ENCODE assay signal across 24 cellular contexts in the genomic region with DNA sequence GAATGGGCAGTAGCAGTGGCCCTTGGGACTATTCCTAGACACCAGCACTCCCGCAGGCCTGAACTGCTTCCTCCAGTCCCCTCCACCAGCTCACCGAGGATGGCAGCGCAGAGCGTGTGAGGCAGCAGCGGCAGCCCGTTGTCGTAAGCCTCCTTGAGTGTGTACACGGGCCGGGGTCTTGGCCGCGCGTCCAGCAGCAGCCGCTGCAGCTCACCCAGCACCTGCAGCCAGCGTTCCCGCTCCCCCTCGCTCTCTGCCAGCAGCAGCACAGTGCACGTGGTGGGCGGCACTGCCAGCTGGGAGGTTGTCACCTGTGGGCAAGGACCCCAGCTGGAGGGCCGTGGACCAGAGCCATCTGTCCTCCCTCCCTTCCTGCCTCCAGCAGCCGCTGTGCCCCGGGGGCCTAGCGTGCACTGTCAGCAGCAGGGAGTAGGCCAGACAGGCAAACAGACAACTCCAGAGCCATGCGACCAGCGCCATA. TPM values are rescaled to one million over a fixed set of nuclear protein-coding genes. Genes with fewer than 3 reads are reported as not detected.
DNase-seq lines count a peak whose midpoint lies in the region; ATAC-seq and TF ChIP-seq lines count a peak whose summit lies in the region.
"Had no signal": no experiment of that assay in that cellular context is flagged by ENCODE, and none has a peak within 500 bp of the region (broad histone marks: within the 10 kb centered on the region; RNA-seq: fewer than 3 reads in every experiment).

No MANE protein-coding gene starts in this region.

- no peak overlapping the region for H3K4me2 ChIP-seq in osteoblast (ENCODE audit: insufficient read depth, low read length)
- H3K4me2 ChIP-seq: A549 had no signal

- H3K4me1 ChIP-seq in BE2C (no peaks in the 10 kb centered on the region), osteoblast (ENCODE audit: insufficient read depth, low read length) (no peaks in the 10 kb centered on the region)

- DNase-seq in BE2C (peak; percentile 68), NCI-H1092 (lab: John Stamatoyannopoulos, UW) (peak; percentile 52), SHP77 (lab: John Stamatoyannopoulos, UW) (peak; percentile 70 to 74), osteoblast (ENCODE audit: insufficient read length, low spot score, missing footprints) (peak; percentile 80), HuH-7.5 (ENCODE audit: low spot score) (no peak), NCI-H2196 treated with DMSO at 0.1 percent for 48 hours (lab: John Stamatoyannopoulos, UW; ENCODE audit: unreplicated experiment) (no peak)
- DNase-seq: Calu3; CD4-positive, alpha-beta T cell; DMS153; H9; HFFc6; KBM-7; NCI-H1105; NCI-H187; NCI-H226; NCI-H510A treated with DMSO at 0.1 percent for 48 hours; NCI-H82; SW 1271; T-helper 17 cell had no signal

- H2AFZ ChIP-seq in osteoblast (ENCODE audit: low read length) = no peak overlapping the region

- H3K9me3 ChIP-seq in BE2C (no peaks in the 10 kb centered on the region), osteoblast (ENCODE audit: low read depth, low read length) (no peaks in the 10 kb centered on the region)
- H3K9me3 ChIP-seq: A549 had no signal

- H3K79me2 ChIP-seq in osteoblast (ENCODE audit: insufficient read depth, low read length) = no peaks in the 10 kb centered on the region

- no peak overlapping the region for H3K4me3 ChIP-seq in BE2C (ENCODE audit: low read depth, low read length)
- no peak overlapping the region for H3K4me3 ChIP-seq in osteoblast (ENCODE audit: insufficient read depth, low read length)
- H3K4me3 ChIP-seq: A549 had no signal

- no peak overlapping the region for H3K27ac ChIP-seq in osteoblast (ENCODE audit: low read depth, low read length)
- H3K27ac ChIP-seq: A549, HL-60 had no signal

- no peak for ATAC-seq in HG03159 (IDR thresholded peaks at IDR 0.05; ENCODE audit: unreplicated experiment)
- ATAC-seq: A549, HepG2, Panc1, T-helper 17 cell had no signal

- H4K20me1 ChIP-seq in osteoblast (ENCODE audit: insufficient read depth, low read length) = no peaks in the 10 kb centered on the region

- H3K36me3 ChIP-seq in BE2C (no peaks in the 10 kb centered on the region), osteoblast (ENCODE audit: insufficient read depth, low read length) (no peaks in the 10 kb centered on the region)

- no peak for TF ChIP-seq CTCF in BE2C (IDR thresholded peaks at IDR 0.05; ENCODE audit: low read depth, low read length)
- no peak for TF ChIP-seq CTCF in osteoblast (IDR thresholded peaks at IDR 0.05; ENCODE audit: extremely low read depth, low read depth, low read length)

- H3K27me3 ChIP-seq in BE2C = no peaks in the 10 kb centered on the region
- no peaks in the 10 kb centered on the region for H3K27me3 ChIP-seq in osteoblast (ENCODE audit: insufficient read depth, low read length)

RNA-seq across cellular contexts. Expression of a gene that starts 13.0 kb away (rescaled TPM):
- polyA plus RNA-seq in BE2C (2012; ENCODE audit: insufficient read depth, insufficient read length, low read depth) = 0.39 TPM
- total RNA-seq in osteoblast = under 0.01 and 0.29 TPM in 2 replicates

RNA-seq across cellular contexts. Expression of a gene that starts 21.1 kb away (rescaled TPM):
- 45.7 TPM for polyA plus RNA-seq in BE2C (2012; ENCODE audit: insufficient read depth, insufficient read length, low read depth)
- 12.3 and 13.3 TPM in 2 replicates for total RNA-seq in osteoblast

RNA-seq across cellular contexts. Expression of a gene that starts 28.4 kb away (rescaled TPM):
- 12.6 TPM for polyA plus RNA-seq in BE2C (2012; ENCODE audit: insufficient read depth, insufficient read length, low read depth)
- total RNA-seq in osteoblast = 6.2 and 9.8 TPM in 2 replicates

RNA-seq across cellular contexts. Expression of a gene that starts 47.0 kb away (rescaled TPM):
- polyA plus RNA-seq in BE2C (2012; ENCODE audit: insufficient read depth, insufficient read length, low read depth) = 73.8 TPM
- total RNA-seq in osteoblast = 51.3 and 51.4 TPM in 2 replicates

RNA-seq across cellular contexts. Expression of a gene that starts 53.1 kb away (rescaled TPM):
- 276 TPM for polyA plus RNA-seq in BE2C (2012; ENCODE audit: insufficient read depth, insufficient read length, low read depth)
- 114 and 130 TPM in 2 replicates for total RNA-seq in osteoblast

Comparison
In these comparisons a context has a peak if more than half of its experiments do, and no peak if none do; other contexts are left out.
1. DNase-seq: peak in BE2C (single experiment), NCI-H1092 (single experiment), SHP77 (2 of 2) and osteoblast (single experiment); none in HuH-7.5 (single experiment) and NCI-H2196 treated with DMSO at 0.1 percent for 48 hours (single experiment).